ENCODE assay signal across 10 cellular contexts in genomic region chr7:85719981-85720963, GRCh38.
DNase-seq lines count a peak whose midpoint lies in the region; ATAC-seq and TF ChIP-seq lines count a peak whose summit lies in the region.
"Had no signal": no experiment of that assay in that cellular context is flagged by ENCODE, and none has a peak within 500 bp of the region (broad histone marks: within the 10 kb centered on the region; RNA-seq: fewer than 3 reads in every experiment).

No MANE protein-coding gene starts in this region.

- H3K27ac Mint-ChIP-seq in naive thymus-derived CD4-positive, alpha-beta T cell, result no peak overlapping the region

- no peak overlapping the region for H3K4me3 ChIP-seq in mammary epithelial cell (replicated peaks in 1 of 3; ENCODE audit: insufficient read depth in 1 of 3, low read depth in 2 of 3, low read length in 3 of 3)
- H3K4me3 ChIP-seq in naive thymus-derived CD4-positive, alpha-beta T cell (ENCODE audit: low read length), result no peak overlapping the region
- H3K4me3 ChIP-seq: prostate gland had no signal

- peak overlapping the region; percentile 55 for H2AFZ ChIP-seq in mammary epithelial cell (ENCODE audit: low read depth, low read length)

- dilution Hi-C loops in mammary epithelial cell (cut with HindIII; ENCODE audit: low sequenced_read_pairs), result no loop called here

- peak overlapping the region; percentile 45 for H3K4me2 ChIP-seq in mammary epithelial cell (ENCODE audit: insufficient read depth, low read depth, low read length)

- no peaks in the 10 kb centered on the region for H3K27me3 ChIP-seq in mammary epithelial cell (ENCODE audit: insufficient read depth, low read length)
- H3K27me3 ChIP-seq in naive thymus-derived CD4-positive, alpha-beta T cell (ENCODE audit: control insufficient read depth in 2 of 2, insufficient read depth in 2 of 2, low read length in 2 of 2), result no peaks in the 10 kb centered on the region

- intact Hi-C loops in mammary epithelial cell (cut with micrococcal nuclease), result no loop called here
- intact Hi-C loops in naive thymus-derived CD4-positive, alpha-beta T cell (cut with micrococcal nuclease), result no loop called here

- no peaks in the 10 kb centered on the region for H3K9me3 ChIP-seq in mammary epithelial cell (replicated peaks; ENCODE audit: insufficient read depth, low read length)
- H3K9me3 ChIP-seq in naive thymus-derived CD4-positive, alpha-beta T cell (ENCODE audit: control insufficient read depth in 2 of 3, low read length in 3 of 3), result no peaks in the 10 kb centered on the region
- H3K9me3 ChIP-seq: prostate gland had no signal

- H3K27me3 Mint-ChIP-seq in naive thymus-derived CD4-positive, alpha-beta T cell, result no peaks in the 10 kb centered on the region

- 28% methylated on average over 4 of the region's 4 CpGs for WGBS in mammary epithelial cell (ENCODE audit: low coverage, missing lambda C conversion rate)

- CTCF ChIA-PET in mammary epithelial cell (lab: Charles Lee; ENCODE audit: low non-redundant PET), result no interaction called here
- CTCF ChIA-PET in naive thymus-derived CD4-positive, alpha-beta T cell (lab: Charles Lee), result no interaction called here

- H3K9ac ChIP-seq in mammary epithelial cell (ENCODE audit: insufficient read depth, low read length), result no peak overlapping the region

- no peaks in the 10 kb centered on the region for H3K36me3 ChIP-seq in mammary epithelial cell (ENCODE audit: insufficient read depth, low read length)
- H3K36me3 ChIP-seq in naive thymus-derived CD4-positive, alpha-beta T cell (ENCODE audit: control insufficient read depth in 2 of 3, insufficient read depth in 3 of 3, low read length in 3 of 3), result no peaks in the 10 kb centered on the region
- H3K36me3 ChIP-seq: prostate gland had no signal

- peak overlapping the region; percentile 30 for H3K27ac ChIP-seq in mammary epithelial cell (ENCODE audit: insufficient read depth, low read depth, low read length)
- H3K27ac ChIP-seq in naive thymus-derived CD4-positive, alpha-beta T cell (ENCODE audit: low read depth, low read length), result no peak overlapping the region
- H3K27ac ChIP-seq: prostate gland had no signal

- DNase-seq in DMS53 treated with DMSO at 0.1 percent for 48 hours (lab: John Stamatoyannopoulos, UW; ENCODE audit: unreplicated experiment) (peak; percentile 95), MV-4-11 (lab: John Stamatoyannopoulos, UW) (peak; percentile 79), mammary epithelial cell (peak; percentile 77), DMS 273 treated with DMSO at 0.1 percent for 48 hours (lab: John Stamatoyannopoulos, UW) (no peak)
- DNase-seq in naive thymus-derived CD4-positive, alpha-beta T cell, result no peak
- DNase-seq in activated naive CD4-positive, alpha-beta T cell (lab: John Stamatoyannopoulos, UW), result no peak
- DNase-seq: cerebellar nuclear complex had no signal

- H3K4me1 Mint-ChIP-seq in naive thymus-derived CD4-positive, alpha-beta T cell, result no peaks in the 10 kb centered on the region

- no TSS peak for BruUV-seq in mammary epithelial cell (replicated peaks; lab: Mats Ljungman, UMichigan)

- H3K36me3 Mint-ChIP-seq in naive thymus-derived CD4-positive, alpha-beta T cell, result no peaks in the 10 kb centered on the region

- peak; percentile 53 for ATAC-seq in naive thymus-derived CD4-positive, alpha-beta T cell
- ATAC-seq in HG02588 (IDR thresholded peaks at IDR 0.05; ENCODE audit: unreplicated experiment) (no peak), HG03280 (IDR thresholded peaks at IDR 0.05; ENCODE audit: unreplicated experiment) (no peak)

- no peak for TF ChIP-seq CTCF in mammary epithelial cell (conservative IDR thresholded peaks at IDR 0.05 in 1 of 2, IDR thresholded peaks at IDR 0.05 in 1 of 2; ENCODE audit: extremely low read depth in 1 of 2, insufficient read depth in 1 of 2, low read depth in 1 of 2, low read length in 2 of 2)

- no peaks in the 10 kb centered on the region for H4K20me1 ChIP-seq in mammary epithelial cell (ENCODE audit: insufficient read depth, low read length)

- H3K79me2 ChIP-seq in mammary epithelial cell (ENCODE audit: insufficient read depth, low read length), result no peaks in the 10 kb centered on the region

- peaks cover 7% of the 10 kb centered on the region for H3K4me1 ChIP-seq in mammary epithelial cell (ENCODE audit: insufficient read depth, low read length)
- no peaks in the 10 kb centered on the region for H3K4me1 ChIP-seq in naive thymus-derived CD4-positive, alpha-beta T cell (ENCODE audit: control insufficient read depth in 2 of 2, insufficient read depth in 2 of 2, low read length in 2 of 2)
- H3K4me1 ChIP-seq: prostate gland had no signal

- peaks cover 0 to 1% (median 0%) of the 10 kb centered on the region in 11 donors for H3K9me3 Mint-ChIP-seq in naive thymus-derived CD4-positive, alpha-beta T cell

- POLR2A ChIA-PET in naive thymus-derived CD4-positive, alpha-beta T cell (lab: Charles Lee), result no interaction called here

- H3K4me3 Mint-ChIP-seq in naive thymus-derived CD4-positive, alpha-beta T cell, result no peak overlapping the region

- in situ Hi-C loops in mammary epithelial cell (cut with MboI; ENCODE audit: low sequenced_read_pairs in 2 of 2), result no loop called here

Comparison
In these comparisons a context has a peak if more than half of its experiments do, and no peak if none do; other contexts are left out.
1. DNase-seq: peak in DMS53 treated with DMSO at 0.1 percent for 48 hours (single experiment), MV-4-11 (single experiment) and mammary epithelial cell (single experiment); none in naive thymus-derived CD4-positive, alpha-beta T cell (0 of 9), DMS 273 treated with DMSO at 0.1 percent for 48 hours (single experiment) and activated naive CD4-positive, alpha-beta T cell (0 of 4).